In the genomic region with DNA sequence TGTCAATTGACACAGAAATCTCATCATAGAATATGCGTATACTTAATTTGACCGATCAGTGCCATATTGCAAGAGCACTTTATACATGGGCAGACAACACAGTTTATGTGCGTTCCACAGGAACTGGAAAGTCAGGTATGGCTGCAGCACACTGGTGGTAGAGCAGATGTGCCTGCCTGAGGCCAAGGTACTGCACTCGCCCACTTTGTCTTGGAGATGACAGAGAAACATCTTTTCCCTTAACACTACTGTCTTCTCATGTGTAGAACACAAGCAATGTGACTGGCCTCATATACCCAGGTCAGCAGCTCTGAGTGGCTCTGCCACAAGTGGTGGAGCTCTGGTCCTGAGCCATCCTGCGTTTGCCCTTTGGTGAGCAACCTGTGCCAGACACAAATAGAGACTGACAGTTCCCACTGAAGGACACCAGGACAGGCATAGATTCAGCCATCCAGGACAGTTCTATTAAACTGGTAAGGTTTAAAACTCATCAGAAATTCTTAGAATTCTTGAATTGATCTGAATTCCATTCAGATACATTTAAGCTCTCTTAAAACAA, we compare ENCODE assay signal across 15 cellular contexts. TPM values are rescaled to one million over a fixed set of nuclear protein-coding genes. Genes with fewer than 3 reads are reported as not detected.
DNase-seq lines count a peak whose midpoint lies in the region; ATAC-seq and TF ChIP-seq lines count a peak whose summit lies in the region.
"Had no signal": no experiment of that assay in that cellular context is flagged by ENCODE, and none has a peak within 500 bp of the region (broad histone marks: within the 10 kb centered on the region; RNA-seq: fewer than 3 reads in every experiment).

No MANE protein-coding gene starts in this region.

- peak overlapping the region; percentile 71 for H2AK5ac ChIP-seq in mesenchymal stem cell (ENCODE audit: low read length, severe bottlenecking)

- H2AFZ ChIP-seq in ACC112 (ENCODE audit: low read length, unreplicated experiment) (no peak overlapping the region), PC-9 (no peak overlapping the region), mesenchymal stem cell (ENCODE audit: low read depth, low read length) (no peak overlapping the region)

- H3K4me2 ChIP-seq in PC-9: peak overlapping the region; percentile 72
- H3K4me2 ChIP-seq in mesenchymal stem cell (ENCODE audit: low read length, poor library complexity, severe bottlenecking): no peak overlapping the region

- H2BK120ac ChIP-seq in mesenchymal stem cell (ENCODE audit: low read depth, low read length): no peak overlapping the region

- peak overlapping the region; percentile 57 for H3K27ac ChIP-seq in ACC112 (ENCODE audit: low read depth, low read length)
- peak overlapping the region; percentile 94 for H3K27ac ChIP-seq in PC-9
- H3K27ac ChIP-seq in mesenchymal stem cell (ENCODE audit: low read length, poor library complexity, severe bottlenecking): peak overlapping the region; percentile 44
- H3K27ac ChIP-seq: transverse colon had no signal

- peak overlapping the region in 1 of 2 experiments; percentile 71 for H3K4ac ChIP-seq in mesenchymal stem cell (ENCODE audit: low read depth in 1 of 2, low read length in 2 of 2)

- no peaks in the 10 kb centered on the region for H3K79me1 ChIP-seq in mesenchymal stem cell (replicated peaks; ENCODE audit: low read length, poor library complexity, severe bottlenecking)

- H3K9me3 ChIP-seq in PC-9 (ENCODE audit: insufficient read depth, low read depth) (no peaks in the 10 kb centered on the region), mesenchymal stem cell (ENCODE audit: control insufficient read depth, low read length) (no peaks in the 10 kb centered on the region)
- H3K9me3 ChIP-seq: transverse colon had no signal

- H2BK12ac ChIP-seq in mesenchymal stem cell (ENCODE audit: low read length in 2 of 2): peak overlapping the region in 1 of 2 experiments; percentile 72

- H4K20me1 ChIP-seq in PC-9 (ENCODE audit: insufficient read depth): no peaks in the 10 kb centered on the region

- 94% methylated on average over 5 of the region's 5 CpGs for WGBS in mesenchymal stem cell

- no peak overlapping the region for H3K14ac ChIP-seq in mesenchymal stem cell (ENCODE audit: low read length in 2 of 2)

- H3K9ac ChIP-seq in mesenchymal stem cell (ENCODE audit: low read length): peak overlapping the region; percentile 52

- peak overlapping the region in 1 of 2 experiments; percentile 22 for H3K18ac ChIP-seq in mesenchymal stem cell (ENCODE audit: low read depth in 1 of 2, low read length in 2 of 2)

- no peak overlapping the region for H2BK5ac ChIP-seq in mesenchymal stem cell (ENCODE audit: low read depth, low read length, poor library complexity, severe bottlenecking)

- H3K23ac ChIP-seq in mesenchymal stem cell (ENCODE audit: low read length in 2 of 2): no peak overlapping the region

- intact Hi-C loops in PC-9 (cut with micrococcal nuclease; ENCODE audit: unreplicated experiment): loop anchor here (1.0 to 5.0 kb wide), 3 partner anchors 21 to 70 kb away; a partner anchor contains a TSS

- no TSS peak for BruUV-seq in PC-9 (replicated peaks; lab: Mats Ljungman, UMichigan)

- no peaks in the 10 kb centered on the region for H3K9me2 ChIP-seq in PC-9 (ENCODE audit: insufficient read depth)

- peak overlapping the region; percentile 67 for H4K8ac ChIP-seq in mesenchymal stem cell (ENCODE audit: low read length)

- CTCF ChIA-PET in PC-9 (lab: Charles Lee): no interaction called here

- POLR2A ChIA-PET in PC-9 (lab: Charles Lee; ENCODE audit: unreplicated experiment): interaction anchor here (0.5 to 1.2 kb wide), 3 partner anchors 22 to 45 kb away, joined by 3 to 6 read pairs (median 5); no protein-coding TSS in a partner anchor

- H3K36me3 ChIP-seq in ACC112 (ENCODE audit: insufficient read depth, low read length): no peaks in the 10 kb centered on the region
- no peaks in the 10 kb centered on the region for H3K36me3 ChIP-seq in PC-9 (ENCODE audit: low read depth)
- no peaks in the 10 kb centered on the region for H3K36me3 ChIP-seq in mesenchymal stem cell (ENCODE audit: control insufficient read depth in 1 of 2, insufficient read depth in 2 of 2, low read depth in 1 of 2, low read length in 2 of 2)
- H3K36me3 ChIP-seq: transverse colon had no signal

- H3K4me3 ChIP-seq in ACC112 (ENCODE audit: low read depth, low read length) (no peak overlapping the region; the same call in 1 of the 2 replicates), PC-9 (peak overlapping the region; percentile 6; the same call in 1 of the 2 replicates), epithelial cell of esophagus (ENCODE audit: low read length) (no peak overlapping the region), mesenchymal stem cell (ENCODE audit: insufficient read depth in 1 of 2, low read depth in 1 of 2, low read length in 2 of 2) (no peak overlapping the region)
- H3K4me3 ChIP-seq: transverse colon had no signal

- H3K27me3 ChIP-seq in ACC112 (ENCODE audit: insufficient read depth, low read length) (no peaks in the 10 kb centered on the region), PC-9 (ENCODE audit: insufficient read depth, low read depth) (no peaks in the 10 kb centered on the region), mesenchymal stem cell (ENCODE audit: control insufficient read depth in 1 of 2, insufficient read depth in 1 of 2, low read length in 2 of 2) (no peaks in the 10 kb centered on the region)
- H3K27me3 ChIP-seq: transverse colon had no signal

- ATAC-seq in GM21737 (IDR thresholded peaks at IDR 0.05; ENCODE audit: unreplicated experiment): no peak
- ATAC-seq in GM18907 (IDR thresholded peaks at IDR 0.05; ENCODE audit: unreplicated experiment): no peak
- no peak for ATAC-seq in HG03039 (IDR thresholded peaks at IDR 0.05; ENCODE audit: unreplicated experiment)
- ATAC-seq: sciatic nerve; stimulated activated effector memory CD8-positive, alpha-beta T cell treated with anti-CD3 and anti-CD28 coated beads, Interleukin-12 subunit alpha, Interleukin-12 subunit beta, amount 100 ng/mL, for 72 hours had no signal

- TF ChIP-seq CTCF in PC-9 (conservative IDR thresholded peaks at IDR 0.05): no peak
- no peak for TF ChIP-seq CTCF in epithelial cell of esophagus (IDR thresholded peaks at IDR 0.05; ENCODE audit: insufficient read depth, low read depth, low read length, missing control alignments)

- no peak overlapping the region for H2BK15ac ChIP-seq in mesenchymal stem cell (ENCODE audit: low read depth, poor library complexity, severe bottlenecking)

- peak overlapping the region; percentile 63 for H4K91ac ChIP-seq in mesenchymal stem cell (ENCODE audit: low read length)

- peaks cover 31% of the 10 kb centered on the region for H3F3A ChIP-seq in PC-9 (ENCODE audit: insufficient read depth, low read depth)

- DNase-seq in PC-9 (peak; percentile 55 to 89), epithelial cell of esophagus (ENCODE audit: low read depth) (peak; percentile 83), mesenchymal stem cell (no peak), NCI-H1694 (lab: John Stamatoyannopoulos, UW) (no peak)
- DNase-seq: activated CD4-positive, alpha-beta T cell treated with anti-CD3 and anti-CD28 coated beads, Interleukin-2, amount 10 ng/mL, durations not matched to agents 7 days and 5 days; activated T-cell treated with anti-CD3 and anti-CD28 coated beads, Interleukin-2, amount 50 U/mL, for 1 hour; CD4-positive, alpha-beta T cell; H9; transverse colon had no signal

- H3K79me2 ChIP-seq in ACC112 (ENCODE audit: control insufficient read depth, insufficient read depth, low read length, unreplicated experiment) (no peaks in the 10 kb centered on the region), PC-9 (ENCODE audit: low read depth) (no peaks in the 10 kb centered on the region)

- H3K4me1 ChIP-seq in ACC112 (ENCODE audit: control insufficient read depth, insufficient read depth, low read length, unreplicated experiment) (peaks cover 31% of the 10 kb centered on the region), PC-9 (replicated peaks; ENCODE audit: insufficient read depth) (peaks cover 60% of the 10 kb centered on the region), mesenchymal stem cell (ENCODE audit: control insufficient read depth, insufficient read depth, low read depth, low read length) (peaks cover 14% of the 10 kb centered on the region)

RNA-seq across cellular contexts. Expression of a gene that starts 21.0 kb away (rescaled TPM):
- total RNA-seq in PC-9 (2021): 146 and 149 TPM in 2 replicates
- 42.6 TPM for polyA plus RNA-seq in mesenchymal stem cell (2013, experiment 1 of 2)
- polyA plus RNA-seq in mesenchymal stem cell (2013, experiment 2 of 2): 43.2 TPM

Comparison
In these comparisons a context has a peak if more than half of its experiments do, and no peak if none do; other contexts are left out.
1. H3K27ac ChIP-seq: peak in every context shown above with its lines; median percentile 94 in PC-9; 57 in ACC112; 44 in mesenchymal stem cell.
2. DNase-seq: peak in PC-9 (2 of 2) and epithelial cell of esophagus (single experiment); none in mesenchymal stem cell (single experiment) and NCI-H1694 (single experiment).